23 cellular contexts compared by ENCODE assay signal in the genomic region with DNA sequence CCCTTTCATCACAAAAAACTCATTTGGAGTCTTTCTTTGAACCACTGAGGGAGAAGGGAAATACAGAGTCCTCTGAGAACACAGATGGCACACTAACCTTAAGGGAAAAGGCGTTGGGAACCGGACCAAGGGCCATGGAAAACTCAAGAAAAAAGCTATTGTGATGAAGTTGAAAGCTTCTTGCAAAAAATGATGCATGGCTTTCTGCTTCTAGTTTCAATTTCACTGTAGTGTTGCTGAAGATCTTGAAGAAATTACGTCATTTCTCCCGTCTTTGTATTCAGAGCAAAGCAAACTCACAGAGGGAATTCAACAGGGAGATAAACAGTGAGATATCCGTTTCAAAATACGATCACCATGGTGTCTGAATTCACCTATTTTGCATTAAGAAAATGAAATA.
DNase-seq lines count a peak whose midpoint lies in the region; ATAC-seq, FAIRE-seq and TF ChIP-seq lines count a peak whose summit lies in the region.
"Had no signal": no experiment of that assay in that cellular context is flagged by ENCODE, and none has a peak within 500 bp of the region (broad histone marks: within the 10 kb centered on the region; RNA-seq: fewer than 3 reads in every experiment).

No MANE protein-coding gene starts in this region.

- no peaks in the 10 kb centered on the region for H3K36me3 ChIP-seq in astrocyte (ENCODE audit: insufficient read depth, low read length)
- H3K36me3 ChIP-seq: BLaER1 treated with 17β-estradiol and CSF1 and Interleukin-3, amounts not matched to agents 10 nM and 100 nM; left lung; ovary; sigmoid colon; SJSA1 had no signal

- H3K27ac Mint-ChIP-seq in astrocyte (ENCODE audit: unreplicated experiment): no peak overlapping the region
- H3K27ac Mint-ChIP-seq: activated naive CD8-positive, alpha-beta T cell; activated T-helper 1 cell treated with anti-CD3 and anti-CD28 coated beads, Interleukin-12 subunit alpha, Interleukin-12 subunit beta, Interleukin-2, Interleukin-4 antibody, amounts not matched to agents 30 ng/mL and 10 ng/mL and 1 ng/mL, durations not matched to agents 14 hours and 24 hours and 36 hours; natural killer cell treated with Interleukin-12 subunit alpha and Interleukin-12 subunit beta and Interleukin-15 and Interleukin-18, amount 100 ng/mL, for 72 hours; T-helper 1 cell treated with Interleukin-12 subunit alpha and Interleukin-12 subunit beta and Interleukin-4 antibody, amounts not matched to agents 30 μg/mL and 1 μg/mL, for 36 hours had no signal

- peak overlapping the region; percentile 3 for H3K4me3 ChIP-seq in right cardiac atrium (ENCODE audit: low read length)
- H3K4me3 ChIP-seq in astrocyte (ENCODE audit: insufficient read depth, low read depth, low read length): no peak overlapping the region
- H3K4me3 ChIP-seq in fibroblast of pulmonary artery (replicated peaks; ENCODE audit: low read depth, low read length): no peak overlapping the region
- H3K4me3 ChIP-seq: BLaER1 treated with 17β-estradiol and CSF1 and Interleukin-3, amounts not matched to agents 10 nM and 100 nM; left lung; ovary; PC-9; sigmoid colon; SJSA1 had no signal

- H3K79me2 ChIP-seq in astrocyte (ENCODE audit: insufficient read depth, low read length): no peaks in the 10 kb centered on the region

- H3K9ac ChIP-seq in astrocyte (ENCODE audit: low read length): no peak overlapping the region
- H3K9ac ChIP-seq: BLaER1 treated with 17β-estradiol and CSF1 and Interleukin-3, amounts not matched to agents 10 nM and 100 nM had no signal

- H3K4me2 ChIP-seq in astrocyte (ENCODE audit: low read length): no peak overlapping the region
- H3K4me2 ChIP-seq: BLaER1 treated with 17β-estradiol and CSF1 and Interleukin-3, amounts not matched to agents 10 nM and 100 nM; PC-9 had no signal

- peak overlapping the region; percentile 38 for H3K27ac ChIP-seq in right cardiac atrium (ENCODE audit: low read length)
- H3K27ac ChIP-seq in astrocyte (ENCODE audit: low read depth, low read length): no peak overlapping the region
- H3K27ac ChIP-seq: BLaER1 treated with 17β-estradiol and CSF1 and Interleukin-3, amounts not matched to agents 10 nM and 100 nM; left lung; ovary; PC-9; SJSA1 had no signal

- no peaks in the 10 kb centered on the region for H3K4me1 Mint-ChIP-seq in astrocyte (ENCODE audit: low read depth, unreplicated experiment)

- H3K9me3 Mint-ChIP-seq in astrocyte (ENCODE audit: unreplicated experiment): peaks cover 4% of the 10 kb centered on the region

- H3K27me3 Mint-ChIP-seq in astrocyte (ENCODE audit: low read depth, unreplicated experiment): peaks cover 6% of the 10 kb centered on the region
- H3K27me3 Mint-ChIP-seq: activated naive CD8-positive, alpha-beta T cell; natural killer cell treated with Interleukin-12 subunit alpha and Interleukin-12 subunit beta and Interleukin-15 and Interleukin-18, amount 100 ng/mL, for 72 hours had no signal

- TF ChIP-seq CTCF in astrocyte (IDR thresholded peaks at IDR 0.05; ENCODE audit: insufficient read depth, low read depth, low read length) (no peak), fibroblast of pulmonary artery (IDR thresholded peaks at IDR 0.05; ENCODE audit: low read length, missing control alignments) (no peak)

- H3K27me3 ChIP-seq in right cardiac atrium (ENCODE audit: control insufficient read depth, insufficient read depth): no peaks in the 10 kb centered on the region
- H3K27me3 ChIP-seq in astrocyte (ENCODE audit: insufficient read depth, low read length): no peaks in the 10 kb centered on the region
- H3K27me3 ChIP-seq: BLaER1 treated with 17β-estradiol and CSF1 and Interleukin-3, amounts not matched to agents 10 nM and 100 nM; left lung; ovary; sigmoid colon; SJSA1 had no signal

- WGBS in right cardiac atrium: 40% methylated on average over 6 of the region's 6 CpGs

- H2AFZ ChIP-seq in astrocyte (ENCODE audit: low read depth, low read length): no peak overlapping the region
- H2AFZ ChIP-seq: PC-9 had no signal

- no peaks in the 10 kb centered on the region for H3K36me3 Mint-ChIP-seq in astrocyte (ENCODE audit: low read depth, unreplicated experiment)
- H3K36me3 Mint-ChIP-seq: activated naive CD8-positive, alpha-beta T cell; natural killer cell treated with Interleukin-12 subunit alpha and Interleukin-12 subunit beta and Interleukin-15 and Interleukin-18, amount 100 ng/mL, for 72 hours had no signal

- H3K9me3 ChIP-seq in right cardiac atrium (ENCODE audit: control insufficient read depth, low read length): no peaks in the 10 kb centered on the region
- no peaks in the 10 kb centered on the region for H3K9me3 ChIP-seq in astrocyte (ENCODE audit: insufficient read depth, low read depth, low read length)
- H3K9me3 ChIP-seq: BLaER1 treated with 17β-estradiol and CSF1 and Interleukin-3, amounts not matched to agents 10 nM and 100 nM; left lung; ovary; sigmoid colon; SJSA1 had no signal

- no peaks in the 10 kb centered on the region for H3K4me1 ChIP-seq in right cardiac atrium (ENCODE audit: control insufficient read depth, insufficient read depth, low read length)
- H3K4me1 ChIP-seq in astrocyte (ENCODE audit: insufficient read depth, low read length): no peaks in the 10 kb centered on the region
- H3K4me1 ChIP-seq: left lung had no signal

- no peak for FAIRE-seq in astrocyte (lab: Jason Lieb, UNC)
- FAIRE-seq: urothelium cell line had no signal

- H4K20me1 ChIP-seq in astrocyte (ENCODE audit: insufficient read depth, low read length): no peaks in the 10 kb centered on the region
- H4K20me1 ChIP-seq: BLaER1 treated with 17β-estradiol and CSF1 and Interleukin-3, amounts not matched to agents 10 nM and 100 nM had no signal

- no peak for DNase-seq in right cardiac atrium
- no peak for DNase-seq in Right ventricle myocardium superior
- DNase-seq in astrocyte (ENCODE audit: low read depth): peak; percentile 12
- DNase-seq in fibroblast of pulmonary artery (ENCODE audit: low read depth): peak; percentile 24
- DNase-seq in NK-92 treated with Interleukin-12 subunit alpha and Interleukin-12 subunit beta, amount 100 ng/mL, for 24 hours (lab: John Stamatoyannopoulos, UW): no peak
- DNase-seq in NCI-H2107 (lab: John Stamatoyannopoulos, UW): no peak
- DNase-seq in retina: no peak
- DNase-seq: ACHN; activated CD4-positive, alpha-beta T cell treated with anti-CD3 and anti-CD28 coated beads for 48 hours; DND-41; left lung; NCI-H1694 treated with DMSO at 0.1 percent for 48 hours; ovary; PC-9; sigmoid colon had no signal

- peak in 1 of 2 donors; percentile 37 for ATAC-seq in right cardiac atrium
- ATAC-seq in Right ventricle myocardium superior (ENCODE audit: poor library complexity): no peak
- no peak for ATAC-seq in GM21619 (IDR thresholded peaks at IDR 0.05; ENCODE audit: unreplicated experiment)
- ATAC-seq: left lung; natural killer cell treated with Interleukin-12 subunit alpha and Interleukin-12 subunit beta and Interleukin-15 and Interleukin-18, amount 100 ng/mL, for 72 hours had no signal

- intact Hi-C loops in right cardiac atrium (cut with DNase I): no loop called here
- intact Hi-C loops in Right ventricle myocardium superior (cut with DNase I): no loop called here

- no peak overlapping the region for H3K4me3 Mint-ChIP-seq in astrocyte (ENCODE audit: unreplicated experiment)
- H3K4me3 Mint-ChIP-seq: activated naive CD8-positive, alpha-beta T cell; activated T-helper 1 cell treated with anti-CD3 and anti-CD28 coated beads, Interleukin-12 subunit alpha, Interleukin-12 subunit beta, Interleukin-2, Interleukin-4 antibody, amounts not matched to agents 30 ng/mL and 10 ng/mL and 1 ng/mL, durations not matched to agents 14 hours and 24 hours and 36 hours; natural killer cell treated with Interleukin-12 subunit alpha and Interleukin-12 subunit beta and Interleukin-15 and Interleukin-18, amount 100 ng/mL, for 72 hours; T-helper 1 cell treated with Interleukin-12 subunit alpha and Interleukin-12 subunit beta and Interleukin-4 antibody, amounts not matched to agents 30 μg/mL and 1 μg/mL, for 36 hours had no signal

Comparison
In these comparisons a context has a peak if more than half of its experiments do, and no peak if none do; other contexts are left out.
1. DNase-seq: peak in astrocyte (single experiment) and fibroblast of pulmonary artery (single experiment); none in right cardiac atrium (0 of 3), Right ventricle myocardium superior (single experiment), NK-92 treated with Interleukin-12 subunit alpha and Interleukin-12 subunit beta, amount 100 ng/mL, for 24 hours (single experiment), NCI-H2107 (single experiment) and retina (single experiment).